ENCODE assay signal across 10 cellular contexts in the genomic region with DNA sequence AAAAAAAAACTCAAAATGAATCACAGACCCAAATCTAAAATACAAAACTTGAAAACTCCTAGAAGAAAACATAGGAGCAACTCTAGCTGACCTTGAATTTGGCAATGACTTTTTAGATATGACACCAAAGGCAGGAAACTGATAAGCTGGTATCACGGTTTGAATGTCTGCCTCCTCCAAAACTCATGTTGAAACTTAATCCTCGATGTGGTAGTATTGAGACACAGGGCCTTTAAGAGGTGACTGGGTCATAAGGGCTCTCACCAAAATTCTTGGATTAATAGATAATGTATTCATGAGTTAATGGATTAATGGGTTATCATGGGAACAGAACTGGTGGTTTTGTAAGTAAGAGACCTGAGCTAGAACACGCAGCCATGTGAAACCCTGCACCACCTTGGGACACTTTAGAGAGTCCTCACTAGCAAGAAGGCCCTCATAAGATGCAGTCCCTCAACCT. TPM values are rescaled to one million over a fixed set of nuclear protein-coding genes. Genes with fewer than 3 reads are reported as not detected.
DNase-seq lines count a peak whose midpoint lies in the region; ATAC-seq and TF ChIP-seq lines count a peak whose summit lies in the region.
"Had no signal": no experiment of that assay in that cellular context is flagged by ENCODE, and none has a peak within 500 bp of the region (broad histone marks: within the 10 kb centered on the region; RNA-seq: fewer than 3 reads in every experiment).

No MANE protein-coding gene starts in this region.

- TF ChIP-seq CTCF in epithelial cell of proximal tubule (conservative IDR thresholded peaks at IDR 0.05; ENCODE audit: low read depth, low read length) (no peak), GM20000 (IDR thresholded peaks at IDR 0.05; ENCODE audit: extremely low read depth, missing control alignments) (no peak)

- peak; percentile 50 for ATAC-seq in GM18517 (IDR thresholded peaks at IDR 0.05; ENCODE audit: unreplicated experiment)
- peak; percentile 64 for ATAC-seq in GM21528 (IDR thresholded peaks at IDR 0.05; ENCODE audit: low FRiP score, unreplicated experiment)
- peak; percentile 42 for ATAC-seq in HG03521 (IDR thresholded peaks at IDR 0.05; ENCODE audit: unreplicated experiment)

- DNase-seq in epithelial cell of proximal tubule (ENCODE audit: low read depth) (peak; percentile 86), activated gamma-delta T cell treated with Interleukin-2 at 50 U/mL for 16 hours (no peak), EL (no peak), anterior cingulate cortex (lab: John Stamatoyannopoulos, UW) (no peak), GM20000 (ENCODE audit: low spot score) (no peak)
- DNase-seq: activated CD4-positive, alpha-beta T cell treated with anti-CD3 and anti-CD28 coated beads, Interleukin-2, amount 10 ng/mL, durations not matched to agents 7 days and 5 days; NCI-H2081 had no signal

- H3K4me3 ChIP-seq in epithelial cell of proximal tubule (ENCODE audit: low read depth, low read length): no peak overlapping the region

RNA-seq across cellular contexts. Expression of a gene that starts 40.5 kb away (rescaled TPM):
- total RNA-seq in epithelial cell of proximal tubule: 22.5 and 31.3 TPM in 2 replicates
